Comparison of ENCODE assay signal across 8 cellular contexts in the genomic region with DNA sequence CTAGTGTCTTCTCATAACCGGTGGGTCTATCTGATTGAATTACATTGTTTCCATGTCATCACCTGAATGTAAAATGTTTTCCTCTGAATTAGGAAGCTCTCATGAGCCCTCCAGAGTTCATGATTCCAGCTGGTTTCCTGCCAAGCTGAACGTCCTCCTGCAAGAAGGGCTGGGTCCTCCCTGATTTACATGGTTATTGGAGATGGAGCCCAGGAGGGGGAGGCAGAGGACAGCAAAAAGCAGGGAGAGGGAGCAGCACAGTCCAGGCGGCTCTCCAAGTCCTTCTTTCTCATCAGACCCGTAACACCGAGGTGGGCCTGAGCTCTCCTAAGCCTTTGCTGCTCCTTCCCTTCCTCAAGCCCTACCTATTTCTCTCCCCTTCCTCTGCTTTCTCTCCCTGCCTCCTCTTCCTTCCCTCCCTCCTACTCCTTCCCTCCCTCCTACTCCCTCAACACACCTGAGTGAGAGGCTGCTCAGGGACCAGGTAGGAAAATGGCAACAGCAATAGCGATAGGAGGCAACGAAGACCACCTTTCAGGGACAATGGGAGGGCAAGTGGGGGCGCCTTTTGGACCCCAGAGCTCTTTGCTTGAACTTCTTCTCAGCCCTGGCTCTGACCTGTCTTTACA.
DNase-seq lines count a peak whose midpoint lies in the region; ATAC-seq, FAIRE-seq and TF ChIP-seq lines count a peak whose summit lies in the region.

No MANE protein-coding gene starts in this region.

- no peaks in the 10 kb centered on the region for H3K9me3 ChIP-seq in uterus

- TF ChIP-seq CTCF in AG04449 (IDR thresholded peaks at IDR 0.05; ENCODE audit: insufficient read depth, low read length, missing control alignments) (peak; percentile 50), GM20000 (IDR thresholded peaks at IDR 0.05; ENCODE audit: extremely low read depth, missing control alignments) (peak; percentile 31), bronchial epithelial cell (IDR thresholded peaks at IDR 0.05; ENCODE audit: insufficient read depth, low read length, severe bottlenecking) (peak; percentile 46), uterus (IDR thresholded peaks at IDR 0.05) (peak in 3 of 4 experiments; percentile 24 to 54 (median 49))

- DNase-seq in AG04449 (ENCODE audit: low read depth, low spot score) (no peak), GM20000 (ENCODE audit: low spot score) (peak; percentile 23), NCI-H345 treated with DMSO at 0.1 percent for 48 hours (lab: John Stamatoyannopoulos, UW; ENCODE audit: unreplicated experiment) (peak; percentile 79), bronchial epithelial cell (ENCODE audit: low read depth) (peak; percentile 35), left colon (peak; percentile 31 to 42), uterus (peak; percentile 24 to 50), NCI-H128 (lab: John Stamatoyannopoulos, UW; ENCODE audit: unreplicated experiment) (no peak)

- H3K36me3 ChIP-seq in bronchial epithelial cell (ENCODE audit: control insufficient read depth, insufficient read depth, low read length) (no peaks in the 10 kb centered on the region), uterus (no peaks in the 10 kb centered on the region)

- POLR2A ChIA-PET in AG04449 (lab: Yijun Ruan, JAX), result no interaction called here

- H3K27ac ChIP-seq in uterus, result no peak overlapping the region

- peak; percentile 55 for FAIRE-seq in bronchial epithelial cell (lab: Jason Lieb, UNC)

- ATAC-seq in left colon (peak; percentile 89), GM18511 (IDR thresholded peaks at IDR 0.05; ENCODE audit: unreplicated experiment) (no peak)

- intact Hi-C loops in left colon (cut with DNase I, micrococcal nuclease), result loop anchor here in 1 of 2 donors (10.0 kb wide), 1 partner anchor 301 kb away; no protein-coding TSS in a partner anchor
- intact Hi-C loops in uterus (cut with DNase I; ENCODE audit: low total_unique reads), result no loop called here

- no peaks in the 10 kb centered on the region for H3K4me1 ChIP-seq in uterus

- TF ChIP-seq POLR2A in uterus (IDR thresholded peaks at IDR 0.05), result no peak

- CTCF ChIA-PET in AG04449 (lab: Yijun Ruan, JAX), result interaction anchor here (1.1 kb wide), 1 partner anchor 40 kb away, joined by 3 read pairs; no protein-coding TSS in a partner anchor

- H3K27me3 ChIP-seq in bronchial epithelial cell (ENCODE audit: control insufficient read depth, insufficient read depth, low read length) (no peaks in the 10 kb centered on the region), uterus (no peaks in the 10 kb centered on the region)

- no peak overlapping the region for H3K4me3 ChIP-seq in AG04449 (ENCODE audit: low read depth, low read length)
- no peak overlapping the region for H3K4me3 ChIP-seq in bronchial epithelial cell (ENCODE audit: low read depth, low read length)
- no peak overlapping the region for H3K4me3 ChIP-seq in uterus

Comparison
In these comparisons a context has a peak if more than half of its experiments do, and no peak if none do; other contexts are left out.
1. DNase-seq: peak in GM20000 (single experiment), NCI-H345 treated with DMSO at 0.1 percent for 48 hours (single experiment), bronchial epithelial cell (single experiment), left colon (2 of 2) and uterus (2 of 2); none in AG04449 (single experiment) and NCI-H128 (single experiment).
2. Peak in every context shown above with its lines, with median percentiles within 50 percentile points of each other: CTCF ChIP-seq.